In genomic region chr12:62737615-62738014, GRCh38 we compare ENCODE assay signal across 20 cellular contexts.
"Had no signal": no experiment of that assay in that cellular context is flagged by ENCODE, and none has a peak within 500 bp of the region (broad histone marks: within the 10 kb centered on the region; RNA-seq: fewer than 3 reads in every experiment).

No MANE protein-coding gene starts in this region.

- ATAC-seq: activated T-cell treated with anti-CD3 and anti-CD28 coated beads, Interleukin-2, amount 50 U/mL, for 4 hours; left lung; natural killer cell had no signal

- H3K4me2 ChIP-seq: hepatocyte had no signal

- H3K27ac ChIP-seq: cardiac muscle cell, hepatocyte, left lung had no signal

- H3K79me2 ChIP-seq: hepatocyte had no signal

- H3K27me3 ChIP-seq: cardiac muscle cell, hepatocyte, left lung, thyroid gland had no signal

- H3K36me3 ChIP-seq: cardiac muscle cell, left lung, thyroid gland had no signal

- H3K9me3 ChIP-seq: left lung, thyroid gland had no signal

- DNase-seq: activated CD4-positive, alpha-beta T cell treated with anti-CD3 and anti-CD28 coated beads, Interleukin-2, amount 50 U/mL, for 4 hours; activated CD8-positive, alpha-beta memory T cell treated with anti-CD3 and anti-CD28 coated beads, Interleukin-2, amount 50 U/mL, for 48 hours; activated naive CD4-positive, alpha-beta T cell; activated naive CD8-positive, alpha-beta T cell treated with anti-CD3 and anti-CD28 coated beads for 36 hours; activated T-cell treated with anti-CD3 and anti-CD28 coated beads, Interleukin-2, amount 50 U/mL, for 4 hours; amniotic stem cell; cortex of kidney; effector CD4-positive, alpha-beta T cell; foreskin melanocyte; immature natural killer cell; kidney glomerular epithelial cell; left lung; midbrain; natural killer cell; stimulated activated CD4-positive, alpha-beta T cell treated with anti-CD3 and anti-CD28 coated beads, Interleukin-12 subunit alpha, Interleukin-12 subunit beta, amount 100 ng/mL, for 4 hours; T1000; thyroid gland had no signal

- H3K4me3 ChIP-seq: cardiac muscle cell, hepatocyte, left lung, lung, thyroid gland had no signal
